ENCODE assay signal across 8 cellular contexts in genomic region chr14:35402323-35403084, GRCh38. TPM values are rescaled to one million over a fixed set of nuclear protein-coding genes. Genes with fewer than 3 reads are reported as not detected.
DNase-seq lines count a peak whose midpoint lies in the region; ATAC-seq, FAIRE-seq and TF ChIP-seq lines count a peak whose summit lies in the region.

No MANE protein-coding gene starts in this region.

- H3K27ac ChIP-seq in A549: peak overlapping the region; percentile 99
- peak overlapping the region; percentile 75 to 100 (median 100) for H3K27ac ChIP-seq in body of pancreas
- H3K27ac ChIP-seq in testis: peak overlapping the region; percentile 96 to 99

- CTCF ChIA-PET in A549 (lab: Yijun Ruan, JAX): interaction anchor here (0.7 to 6.5 kb wide), 7 partner anchors 14 to 269 kb away, joined by 3 to 35 read pairs (median 4); no protein-coding TSS in a partner anchor

- ATAC-seq in A549 (no peak), body of pancreas (no peak), GM21381 (IDR thresholded peaks at IDR 0.05; ENCODE audit: unreplicated experiment) (no peak), GM19035 (IDR thresholded peaks at IDR 0.05; ENCODE audit: unreplicated experiment) (no peak)

- FAIRE-seq in A549 (lab: Jason Lieb, UNC): no peak
- no peak for FAIRE-seq in GM19239 (lab: Jason Lieb, UNC)

- peak overlapping the region; percentile 76 for H3K9ac ChIP-seq in NT2/D1 (ENCODE audit: insufficient read length, low read depth)

- no peaks in the 10 kb centered on the region for H3K9me3 ChIP-seq in A549
- no peaks in the 10 kb centered on the region for H3K9me3 ChIP-seq in NT2/D1 (ENCODE audit: insufficient read depth, low read length)
- no peaks in the 10 kb centered on the region for H3K9me3 ChIP-seq in body of pancreas
- no peaks in the 10 kb centered on the region for H3K9me3 ChIP-seq in testis

- peaks cover 37% of the 10 kb centered on the region for H3K36me3 ChIP-seq in NT2/D1 (ENCODE audit: insufficient read depth, insufficient read length, low read length)
- H3K36me3 ChIP-seq in body of pancreas (replicated peaks in 1 of 2; ENCODE audit: insufficient read depth in 1 of 2, low read depth in 2 of 2): peaks cover 19 to 26% of the 10 kb centered on the region in 2 donors
- no peaks in the 10 kb centered on the region for H3K36me3 ChIP-seq in testis (ENCODE audit: low read depth, missing control alignments)

- no peak for TF ChIP-seq EP300 in A549 (IDR thresholded peaks at IDR 0.05)

- TF ChIP-seq RAD21 in A549 (conservative IDR thresholded peaks at IDR 0.05 in 1 of 2, IDR thresholded peaks at IDR 0.05 in 1 of 2): no peak

- TF ChIP-seq CTCF in A549 (IDR thresholded peaks at IDR 0.05) (no peak), body of pancreas (IDR thresholded peaks at IDR 0.05) (no peak), testis (IDR thresholded peaks at IDR 0.05) (no peak)

- POLR2A ChIA-PET in A549 (lab: Yijun Ruan, JAX): interaction anchor here (0.6 to 4.2 kb wide), 8 partner anchors 27 to 388 kb away, joined by 5 to 62 read pairs (median 35); partner anchors contain the start of genes FAM177A1 and PSMA6

- no peak for TF ChIP-seq POLR2A in A549 (IDR thresholded peaks at IDR 0.05; ENCODE audit: low read length)
- peak in 1 of 3 donors; percentile 10 for TF ChIP-seq POLR2A in body of pancreas (IDR thresholded peaks at IDR 0.05)
- no peak for TF ChIP-seq POLR2A in testis (IDR thresholded peaks at IDR 0.05)

- H3K27me3 ChIP-seq in NT2/D1 (ENCODE audit: insufficient read depth, insufficient read length) (no peaks in the 10 kb centered on the region), body of pancreas (no peaks in the 10 kb centered on the region), testis (no peaks in the 10 kb centered on the region)

- intact Hi-C loops in body of pancreas (cut with DNase I) (no loop called here), testis (cut with DNase I; ENCODE audit: low total_unique reads) (loop anchor here (10.0 kb wide), 1 partner anchor 188 kb away; no protein-coding TSS in a partner anchor)

- no peak for DNase-seq in A549 (ENCODE audit: low read depth in 1 of 2, low spot score in 1 of 2)
- no peak for DNase-seq in NT2/D1 (ENCODE audit: low read depth, low spot score)
- peak; percentile 29 to 43 (median 31) for DNase-seq in body of pancreas
- DNase-seq in lung microvascular endothelial cell (ENCODE audit: low read depth in 2 of 2): peak; percentile 45 to 57
- DNase-seq in testis: no peak
- no peak for DNase-seq in GM19239 (ENCODE audit: insufficient read length, low spot score)

- 23% methylated on average over 13 of the region's 13 CpGs for WGBS in A549 (ENCODE audit: missing lambda C conversion rate)
- WGBS in body of pancreas, 2 donors: 14 to 27% methylated on average over 11 to 13 of the region's 13 CpGs
- 36 to 47% methylated on average over 13 of the region's 13 CpGs for WGBS in testis, 2 donors

- H3K4me1 ChIP-seq in A549 (peaks cover 73% of the 10 kb centered on the region), NT2/D1 (ENCODE audit: insufficient read depth, insufficient read length) (peaks cover 12% of the 10 kb centered on the region), body of pancreas (peaks cover 55% of the 10 kb centered on the region), testis (peaks cover 33% of the 10 kb centered on the region)

- H3K4me2 ChIP-seq in A549: peak overlapping the region; percentile 98

- H3K4me3 ChIP-seq in A549 (peak overlapping the region; percentile 97), NT2/D1 (ENCODE audit: insufficient read length, low read depth) (no peak overlapping the region), body of pancreas (peak overlapping the region; percentile 54 to 66), testis (peak overlapping the region; percentile 92 to 96)

TF ChIP-seq in A549, 52 proteins besides CTCF, POLR2A, EP300 and RAD21:
- TF ChIP-seq MAX (IDR thresholded peaks at IDR 0.05) (0 out of 2 replicates have a peak, but pooled peaks have one; percentile 20), FOSB (CRISPR knock-in tag; IDR thresholded peaks at IDR 0.05) (no peak)

RNA-seq across cellular contexts. Expression of gene NFKBIA, which starts 2.0 kb away (rescaled TPM):
- polyA plus RNA-seq in A549 (2011; rRNA removed): 65.0 and 102 TPM in 2 replicates
- polyA plus RNA-seq in A549 (2012; cell fraction: cytosol; rRNA removed): 239 and 266 TPM in 2 replicates
- 490 and 573 TPM in 2 replicates for polyA plus RNA-seq in A549 (2012; cell fraction: nucleus; rRNA removed)
- 101 to 115 TPM (median 103 TPM) in 3 replicates for polyA plus RNA-seq in A549 (2017; fragmentation: RNase III; extraction: RNeasy Plus Mini Kit Qiagen cat#74134 plus additional on column Dnase treatment)
- polyA minus RNA-seq in A549 (2011; rRNA and poly(A)+ RNA removed): 335 and 379 TPM in 2 replicates
- 100 to 1,000 TPM; 330 to 345 TPM for total RNA-seq in body of pancreas
- total RNA-seq in lung microvascular endothelial cell: 90.4 and 177 TPM in 2 replicates
- 100 to 1,000 TPM; 154 to 171 TPM for total RNA-seq in testis
- polyA plus RNA-seq in testis (ENCODE audit: insufficient read depth, low read depth, low replicate concordance): 64.7 TPM

Comparison
In these comparisons a context has a peak if more than half of its experiments do, and no peak if none do; other contexts are left out.
1. DNase-seq: peak in body of pancreas (4 of 4) and lung microvascular endothelial cell (2 of 2); none in A549 (0 of 2), NT2/D1 (single experiment), testis (single experiment) and GM19239 (single experiment).
2. Peak in every context shown above with its lines, with median percentiles within 50 percentile points of each other: H3K27ac ChIP-seq.